In the genomic region with DNA sequence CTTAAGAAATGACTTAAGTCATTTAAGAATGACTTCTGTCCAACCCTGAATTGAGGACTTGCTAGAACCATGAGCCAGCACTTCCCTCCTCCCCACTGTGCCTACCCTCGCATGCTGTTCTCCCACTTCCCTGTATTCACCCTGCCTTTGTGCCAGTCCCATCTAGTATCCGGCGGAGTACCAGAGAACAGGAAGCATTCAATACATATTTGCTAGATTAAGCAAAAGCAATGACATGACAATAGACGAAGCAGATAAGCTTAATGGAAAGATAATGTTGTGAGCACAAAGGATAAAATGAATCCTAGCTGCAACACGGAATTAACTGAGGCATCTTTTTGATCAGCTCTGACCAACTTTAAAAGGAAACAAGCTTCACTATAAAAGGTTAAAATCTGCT, we compare ENCODE assay signal across 20 cellular contexts.
"Had no signal": no experiment of that assay in that cellular context is flagged by ENCODE, and none has a peak within 500 bp of the region (broad histone marks: within the 10 kb centered on the region; RNA-seq: fewer than 3 reads in every experiment).

No MANE protein-coding gene starts in this region.

- H3K36me3 Mint-ChIP-seq: activated naive CD4-positive, alpha-beta T cell treated with anti-CD3 and anti-CD28 coated beads, Interleukin-2, amount 10 ng/mL, durations not matched to agents 7 days and 5 days; brain; naive thymus-derived CD8-positive, alpha-beta T cell had no signal

- H3K27ac ChIP-seq: ovary, psoas muscle, tibial nerve, vagina had no signal

- H3K4me1 Mint-ChIP-seq: activated naive CD4-positive, alpha-beta T cell treated with anti-CD3 and anti-CD28 coated beads, Interleukin-2, amount 10 ng/mL, durations not matched to agents 7 days and 5 days; activated naive CD8-positive, alpha-beta T cell treated with anti-CD3 and anti-CD28 coated beads, Interleukin-2, amount 50 U/mL, for 24 hours; naive thymus-derived CD8-positive, alpha-beta T cell had no signal

- H3K4me1 ChIP-seq: esophagus squamous epithelium, psoas muscle, tibial nerve, vagina had no signal

- DNase-seq: activated CD4-positive, alpha-beta T cell treated with anti-CD3 and anti-CD28 coated beads, Interleukin-2, amount 50 U/mL, for 1 hour; activated CD4-positive, CD25-positive, alpha-beta regulatory T cell treated with anti-CD3 and anti-CD28 coated beads, Interleukin-2, amount 50 U/mL, for 72 hours; activated CD8-positive, alpha-beta memory T cell treated with anti-CD3 and anti-CD28 coated beads, Interleukin-2, amount 50 U/mL, for 48 hours; activated effector memory CD4-positive, alpha-beta T cell treated with Interleukin-2 at 50 U/mL for 16 hours; activated naive CD4-positive, alpha-beta T cell treated with anti-CD3 and anti-CD28 coated beads, Interleukin-2, amount 10 ng/mL, durations not matched to agents 7 days and 5 days; activated naive CD8-positive, alpha-beta T cell treated with anti-CD3 and anti-CD28 coated beads, Interleukin-2, amount 50 U/mL, for 24 hours; activated T-cell treated with anti-CD3 and anti-CD28 coated beads, Interleukin-2, amount 50 U/mL, for 48 hours; anterior cingulate cortex; effector CD4-positive, alpha-beta T cell; esophagus squamous epithelium; left cardiac atrium; naive thymus-derived CD8-positive, alpha-beta T cell; ovary; psoas muscle; right cardiac atrium had no signal

- H3K9me3 Mint-ChIP-seq: activated naive CD4-positive, alpha-beta T cell treated with anti-CD3 and anti-CD28 coated beads, Interleukin-2, amount 10 ng/mL, durations not matched to agents 7 days and 5 days; activated naive CD8-positive, alpha-beta T cell treated with anti-CD3 and anti-CD28 coated beads, Interleukin-2, amount 50 U/mL, for 24 hours; stimulated activated naive CD8-positive, alpha-beta T cell treated with anti-CD3 and anti-CD28 coated beads, Interleukin-15, Interleukin-2, amounts not matched to agents 100 ng/mL and 50 ng/mL, for 24 hours had no signal

- H3K4me3 Mint-ChIP-seq: activated naive CD4-positive, alpha-beta T cell treated with anti-CD3 and anti-CD28 coated beads, Interleukin-2, amount 10 ng/mL, durations not matched to agents 7 days and 5 days; activated naive CD8-positive, alpha-beta T cell treated with anti-CD3 and anti-CD28 coated beads, Interleukin-2, amount 50 U/mL, for 24 hours; brain; naive thymus-derived CD8-positive, alpha-beta T cell; stimulated activated naive CD8-positive, alpha-beta T cell treated with anti-CD3 and anti-CD28 coated beads, Interleukin-15, Interleukin-2, amounts not matched to agents 100 ng/mL and 50 ng/mL, for 24 hours; T-helper 2 cell treated with Interferon-gamma antibody and Interleukin-4, amounts not matched to agents 5 μg/mL and 100 μg/mL, for 36 hours had no signal

- ATAC-seq: activated naive CD8-positive, alpha-beta T cell treated with anti-CD3 and anti-CD28 coated beads, Interleukin-2, amount 50 U/mL, for 24 hours; left cardiac atrium; naive thymus-derived CD8-positive, alpha-beta T cell; psoas muscle; right cardiac atrium had no signal

- H3K36me3 ChIP-seq: esophagus squamous epithelium, ovary, tibial nerve, vagina had no signal

- H3K4me3 ChIP-seq: esophagus squamous epithelium, ovary, psoas muscle, tibial nerve, vagina had no signal

- H3K27ac Mint-ChIP-seq: activated naive CD4-positive, alpha-beta T cell treated with anti-CD3 and anti-CD28 coated beads, Interleukin-2, amount 10 ng/mL, durations not matched to agents 7 days and 5 days; activated naive CD8-positive, alpha-beta T cell treated with anti-CD3 and anti-CD28 coated beads, Interleukin-2, amount 50 U/mL, for 24 hours; naive thymus-derived CD8-positive, alpha-beta T cell; stimulated activated naive CD8-positive, alpha-beta T cell treated with anti-CD3 and anti-CD28 coated beads, Interleukin-15, Interleukin-2, amounts not matched to agents 100 ng/mL and 50 ng/mL, for 24 hours; T-helper 2 cell treated with Interferon-gamma antibody and Interleukin-4, amounts not matched to agents 5 μg/mL and 100 μg/mL, for 36 hours had no signal

- H3K9me3 ChIP-seq: esophagus squamous epithelium, ovary, psoas muscle, tibial nerve, vagina had no signal

- H3K27me3 ChIP-seq: esophagus squamous epithelium, ovary, tibial nerve, vagina had no signal

- H3K27me3 Mint-ChIP-seq: activated naive CD4-positive, alpha-beta T cell treated with anti-CD3 and anti-CD28 coated beads, Interleukin-2, amount 10 ng/mL, durations not matched to agents 7 days and 5 days; activated naive CD8-positive, alpha-beta T cell treated with anti-CD3 and anti-CD28 coated beads, Interleukin-2, amount 50 U/mL, for 24 hours; brain; stimulated activated naive CD8-positive, alpha-beta T cell treated with anti-CD3 and anti-CD28 coated beads, Interleukin-15, Interleukin-2, amounts not matched to agents 100 ng/mL and 50 ng/mL, for 24 hours had no signal
